Comparison of ENCODE assay signal across 16 cellular contexts in the genomic region with DNA sequence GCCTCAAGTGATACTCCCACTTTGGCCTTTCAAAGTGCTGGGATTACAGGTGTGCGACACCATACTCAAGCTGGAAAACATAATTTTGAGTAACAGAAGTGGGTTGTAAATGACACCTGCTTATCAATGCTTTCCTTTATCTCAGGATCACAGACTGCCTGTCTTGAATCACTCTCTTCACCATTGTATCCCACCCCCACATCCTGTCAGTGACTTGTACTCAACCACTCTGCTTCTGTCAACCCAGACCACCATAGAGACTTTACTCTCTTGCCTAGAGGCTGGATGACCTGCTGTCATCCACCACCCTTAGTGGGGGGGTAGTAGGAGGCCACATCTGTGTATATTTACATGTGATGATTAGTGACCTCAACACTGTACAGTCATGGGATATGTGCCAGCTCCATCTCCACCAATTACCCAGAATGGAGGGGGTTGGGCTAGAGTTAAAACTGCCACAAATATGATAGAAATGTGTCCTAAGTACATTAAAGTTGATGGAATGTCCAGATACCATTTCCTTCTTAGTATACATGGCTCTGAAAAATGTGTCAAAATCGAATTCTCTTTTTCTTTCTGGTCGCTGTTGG.
"Had no signal": no experiment of that assay in that cellular context is flagged by ENCODE, and none has a peak within 500 bp of the region (broad histone marks: within the 10 kb centered on the region; RNA-seq: fewer than 3 reads in every experiment).

No MANE protein-coding gene starts in this region.

- H3K27me3 ChIP-seq: gastrocnemius medialis, suprapubic skin, upper lobe of left lung had no signal

- ATAC-seq: activated CD4-positive, alpha-beta T cell treated with anti-CD3 and anti-CD28 coated beads for 36 hours; activated CD8-positive, alpha-beta T cell treated with anti-CD3 and anti-CD28 coated beads for 36 hours; activated T-cell treated with anti-CD3 and anti-CD28 coated beads, Interleukin-2, amount 50 U/mL, for 72 hours; gastrocnemius medialis; mucosa of descending colon; right cardiac atrium had no signal

- H3K36me3 ChIP-seq: gastrocnemius medialis, suprapubic skin, upper lobe of left lung, WERI-Rb-1 had no signal

- H3K27ac ChIP-seq: gastrocnemius medialis, suprapubic skin, upper lobe of left lung, WERI-Rb-1 had no signal

- H3K4me3 ChIP-seq: gastrocnemius medialis, lung, mucosa of descending colon, suprapubic skin, upper lobe of left lung had no signal

- H3K9me3 ChIP-seq: gastrocnemius medialis, mucosa of descending colon, suprapubic skin, upper lobe of left lung had no signal

- H3K4me1 ChIP-seq: gastrocnemius medialis, suprapubic skin, upper lobe of left lung had no signal

- DNase-seq: activated CD4-positive, alpha-beta T cell treated with anti-CD3 and anti-CD28 coated beads for 36 hours; activated CD8-positive, alpha-beta memory T cell treated with anti-CD3 and anti-CD28 coated beads, Interleukin-2, amount 50 U/mL, for 4 hours; activated CD8-positive, alpha-beta T cell treated with anti-CD3 and anti-CD28 coated beads for 36 hours; activated gamma-delta T cell treated with Interleukin-2 at 50 U/mL for 16 hours; activated naive CD8-positive, alpha-beta T cell treated with anti-CD3 and anti-CD28 coated beads for 36 hours; activated T-cell treated with anti-CD3 and anti-CD28 coated beads, Interleukin-2, amount 50 U/mL, for 72 hours; gastrocnemius medialis; mucosa of descending colon; natural killer cell; posterior cingulate gyrus; right cardiac atrium; stimulated activated naive CD4-positive, alpha-beta T cell; upper lobe of left lung; WERI-Rb-1 had no signal
